Comparison of ENCODE assay signal across 1 cellular context in the genomic region with DNA sequence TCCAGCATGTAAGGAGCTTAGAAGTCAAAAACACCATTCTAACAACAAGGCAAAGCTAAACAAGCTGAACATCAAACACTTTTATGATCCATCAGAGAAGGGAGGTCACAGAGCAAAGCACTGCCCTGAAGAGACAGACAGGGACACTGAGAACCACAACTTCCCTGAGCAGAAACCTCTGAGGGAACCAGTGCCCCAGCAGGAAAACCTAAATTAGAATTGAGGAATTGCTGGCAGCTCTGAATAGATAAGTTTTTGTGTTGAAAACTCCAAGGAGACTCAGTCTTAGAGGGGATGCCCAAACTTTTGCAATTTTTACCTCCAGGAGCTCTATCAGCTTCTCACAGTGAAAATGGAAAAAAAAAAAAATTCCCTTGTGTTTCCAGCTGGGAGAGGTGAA.
TF ChIP-seq lines count a peak whose summit lies in the region.

No MANE protein-coding gene starts in this region.

TF ChIP-seq in GM23338, 12 proteins besides CTCF, POLR2A, EP300 and RAD21 (continued from another document):
- TF ChIP-seq, protein P1, sequence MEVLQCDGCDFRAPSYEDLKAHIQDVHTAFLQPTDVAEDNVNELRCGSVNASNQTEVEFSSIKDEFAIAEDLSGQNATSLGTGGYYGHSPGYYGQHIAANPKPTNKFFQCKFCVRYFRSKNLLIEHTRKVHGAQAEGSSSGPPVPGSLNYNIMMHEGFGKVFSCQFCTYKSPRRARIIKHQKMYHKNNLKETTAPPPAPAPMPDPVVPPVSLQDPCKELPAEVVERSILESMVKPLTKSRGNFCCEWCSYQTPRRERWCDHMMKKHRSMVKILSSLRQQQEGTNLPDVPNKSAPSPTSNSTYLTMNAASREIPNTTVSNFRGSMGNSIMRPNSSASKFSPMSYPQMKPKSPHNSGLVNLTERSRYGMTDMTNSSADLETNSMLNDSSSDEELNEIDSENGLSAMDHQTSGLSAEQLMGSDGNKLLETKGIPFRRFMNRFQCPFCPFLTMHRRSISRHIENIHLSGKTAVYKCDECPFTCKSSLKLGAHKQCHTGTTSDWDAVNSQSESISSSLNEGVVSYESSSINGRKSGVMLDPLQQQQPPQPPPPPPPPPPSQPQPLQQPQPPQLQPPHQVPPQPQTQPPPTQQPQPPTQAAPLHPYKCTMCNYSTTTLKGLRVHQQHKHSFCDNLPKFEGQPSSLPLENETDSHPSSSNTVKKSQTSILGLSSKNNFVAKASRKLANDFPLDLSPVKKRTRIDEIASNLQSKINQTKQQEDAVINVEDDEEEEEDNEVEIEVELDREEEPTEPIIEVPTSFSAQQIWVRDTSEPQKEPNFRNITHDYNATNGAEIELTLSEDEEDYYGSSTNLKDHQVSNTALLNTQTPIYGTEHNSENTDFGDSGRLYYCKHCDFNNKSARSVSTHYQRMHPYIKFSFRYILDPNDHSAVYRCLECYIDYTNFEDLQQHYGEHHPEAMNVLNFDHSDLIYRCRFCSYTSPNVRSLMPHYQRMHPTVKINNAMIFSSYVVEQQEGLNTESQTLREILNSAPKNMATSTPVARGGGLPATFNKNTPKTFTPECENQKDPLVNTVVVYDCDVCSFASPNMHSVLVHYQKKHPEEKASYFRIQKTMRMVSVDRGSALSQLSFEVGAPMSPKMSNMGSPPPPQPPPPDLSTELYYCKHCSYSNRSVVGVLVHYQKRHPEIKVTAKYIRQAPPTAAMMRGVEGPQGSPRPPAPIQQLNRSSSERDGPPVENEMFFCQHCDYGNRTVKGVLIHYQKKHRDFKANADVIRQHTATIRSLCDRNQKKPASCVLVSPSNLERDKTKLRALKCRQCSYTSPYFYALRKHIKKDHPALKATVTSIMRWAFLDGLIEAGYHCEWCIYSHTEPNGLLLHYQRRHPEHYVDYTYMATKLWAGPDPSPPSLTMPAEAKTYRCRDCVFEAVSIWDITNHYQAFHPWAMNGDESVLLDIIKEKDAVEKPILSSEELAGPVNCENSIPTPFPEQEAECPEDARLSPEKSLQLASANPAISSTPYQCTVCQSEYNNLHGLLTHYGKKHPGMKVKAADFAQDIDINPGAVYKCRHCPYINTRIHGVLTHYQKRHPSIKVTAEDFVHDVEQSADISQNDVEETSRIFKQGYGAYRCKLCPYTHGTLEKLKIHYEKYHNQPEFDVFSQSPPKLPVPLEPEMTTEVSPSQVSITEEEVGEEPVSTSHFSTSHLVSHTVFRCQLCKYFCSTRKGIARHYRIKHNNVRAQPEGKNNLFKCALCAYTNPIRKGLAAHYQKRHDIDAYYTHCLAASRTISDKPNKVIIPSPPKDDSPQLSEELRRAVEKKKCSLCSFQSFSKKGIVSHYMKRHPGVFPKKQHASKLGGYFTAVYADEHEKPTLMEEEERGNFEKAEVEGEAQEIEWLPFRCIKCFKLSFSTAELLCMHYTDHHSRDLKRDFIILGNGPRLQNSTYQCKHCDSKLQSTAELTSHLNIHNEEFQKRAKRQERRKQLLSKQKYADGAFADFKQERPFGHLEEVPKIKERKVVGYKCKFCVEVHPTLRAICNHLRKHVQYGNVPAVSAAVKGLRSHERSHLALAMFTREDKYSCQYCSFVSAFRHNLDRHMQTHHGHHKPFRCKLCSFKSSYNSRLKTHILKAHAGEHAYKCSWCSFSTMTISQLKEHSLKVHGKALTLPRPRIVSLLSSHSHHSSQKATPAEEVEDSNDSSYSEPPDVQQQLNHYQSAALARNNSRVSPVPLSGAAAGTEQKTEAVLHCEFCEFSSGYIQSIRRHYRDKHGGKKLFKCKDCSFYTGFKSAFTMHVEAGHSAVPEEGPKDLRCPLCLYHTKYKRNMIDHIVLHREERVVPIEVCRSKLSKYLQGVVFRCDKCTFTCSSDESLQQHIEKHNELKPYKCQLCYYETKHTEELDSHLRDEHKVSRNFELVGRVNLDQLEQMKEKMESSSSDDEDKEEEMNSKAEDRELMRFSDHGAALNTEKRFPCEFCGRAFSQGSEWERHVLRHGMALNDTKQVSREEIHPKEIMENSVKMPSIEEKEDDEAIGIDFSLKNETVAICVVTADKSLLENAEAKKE (CRISPR knock-in tag; IDR thresholded peaks at IDR 0.05), result no peak
- TF ChIP-seq JUNB (IDR thresholded peaks at IDR 0.05; ENCODE audit: unreplicated experiment) (no peak), CREB1 (CRISPR knock-in tag; IDR thresholded peaks at IDR 0.05; ENCODE audit: low read depth) (no peak), POLR2AphosphoS5 (IDR thresholded peaks at IDR 0.05; ENCODE audit: low read depth) (no peak)
